In the genomic region with DNA sequence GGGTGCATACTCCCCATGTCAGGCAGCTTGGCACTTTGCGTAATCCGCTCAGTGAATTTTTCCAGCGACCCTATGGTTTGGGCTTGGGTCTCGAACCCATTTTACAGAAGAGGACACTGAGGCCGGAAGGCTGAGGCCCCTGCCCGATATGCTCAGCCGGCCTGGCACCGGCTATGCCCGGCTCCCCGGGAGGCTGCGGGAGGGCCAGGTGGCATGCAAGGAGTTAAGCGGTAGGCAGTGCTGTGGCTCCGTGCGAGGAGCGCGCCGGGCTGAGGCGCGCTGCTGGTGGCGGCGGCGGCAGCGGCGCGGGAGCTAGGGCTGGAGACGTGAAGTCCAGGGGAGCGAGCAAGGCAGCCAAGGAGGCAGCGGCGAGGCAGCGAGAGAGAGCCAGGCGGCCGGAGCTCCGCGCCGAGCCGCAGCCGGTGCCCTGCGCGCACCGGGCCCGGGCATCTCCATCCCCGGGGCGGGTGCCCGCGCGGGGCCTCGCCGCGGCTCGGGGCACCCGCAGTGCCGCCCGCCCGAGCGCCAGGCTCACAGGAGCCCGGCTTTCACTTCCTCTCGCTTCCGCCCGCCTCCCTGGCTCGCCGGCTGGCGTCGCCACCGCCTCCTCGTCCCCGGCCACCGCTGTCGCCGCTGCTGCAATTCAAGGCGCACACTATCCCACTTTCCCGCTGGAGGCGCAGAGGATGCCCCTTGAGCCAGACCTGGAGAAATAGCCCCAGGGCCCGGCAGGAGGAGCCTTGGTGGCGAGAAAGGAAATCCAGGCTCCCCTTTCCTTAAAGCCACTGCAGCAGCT, we compare ENCODE assay signal across 8 cellular contexts. TPM values are rescaled to one million over a fixed set of nuclear protein-coding genes. Genes with fewer than 3 reads are reported as not detected.
DNase-seq lines count a peak whose midpoint lies in the region; ATAC-seq, FAIRE-seq and TF ChIP-seq lines count a peak whose summit lies in the region.

TSS of gene WSCD2 (plus strand) at position 272 of the 796 bp plus-strand sequence. CDS start 66,545 bp downstream, outside the sequence.

- H3K36me3 ChIP-seq in keratinocyte (ENCODE audit: control insufficient read depth in 2 of 2, extremely low read depth in 1 of 2, insufficient read depth in 2 of 2, low read length in 2 of 2) = no peaks in the 10 kb centered on the region
- H3K36me3 ChIP-seq in small intestine (ENCODE audit: control insufficient read depth in 2 of 2, insufficient read depth in 2 of 2, low read length in 2 of 2) = no peaks in the 10 kb centered on the region

- H3K4me3 ChIP-seq in keratinocyte (ENCODE audit: control insufficient read depth in 2 of 3, extremely low read depth in 1 of 3, insufficient read depth in 2 of 3, low read depth in 1 of 3, low read length in 3 of 3) = peak within 1 kb of the TSS in 1 of 3 experiments; percentile 1
- H3K4me3 ChIP-seq in small intestine (ENCODE audit: low read depth in 1 of 2, low read length in 2 of 2) = peak within 1 kb of the TSS in 1 of 2 donors; percentile 32

- H3K9me3 ChIP-seq in keratinocyte (ENCODE audit: control insufficient read depth, low read depth, low read length) (no peaks in the 10 kb centered on the region), small intestine (ENCODE audit: control insufficient read depth, low read depth) (no peaks in the 10 kb centered on the region)

- H3K4me1 ChIP-seq in keratinocyte (ENCODE audit: control insufficient read depth, extremely low read depth, insufficient read depth, low read length) (no peaks in the 10 kb centered on the region), small intestine (ENCODE audit: control insufficient read depth in 2 of 2, insufficient read depth in 1 of 2, low read depth in 1 of 2, low read length in 1 of 2) (no peaks in the 10 kb centered on the region)

- H3K27me3 ChIP-seq in keratinocyte (ENCODE audit: control insufficient read depth, extremely low read depth, insufficient read depth, low read length) (peaks cover 46% of the 10 kb centered on the region), small intestine (ENCODE audit: control insufficient read depth in 2 of 2, insufficient read depth in 2 of 2, low read length in 2 of 2) (peaks cover 0 to 10% of the 10 kb centered on the region in 2 donors)

- dilution Hi-C loops in keratinocyte (cut with MboI; ENCODE audit: extremely low pct_ligation_motif_present, low sequenced_read_pairs) = no loop called here

- H3K4me2 ChIP-seq in keratinocyte (ENCODE audit: control insufficient read depth, extremely low read depth, insufficient read depth, low read depth, low read length) = peak within 1 kb of the TSS; percentile 33

- no peak for ATAC-seq in HG02610 (IDR thresholded peaks at IDR 0.05; ENCODE audit: unreplicated experiment)

- DNase-seq in NCI-H146 (lab: John Stamatoyannopoulos, UW) (peak; percentile 36), NCI-H146 treated with DMSO at 0.1 percent for 48 hours (lab: John Stamatoyannopoulos, UW; ENCODE audit: unreplicated experiment) (no peak), NCI-H524 (lab: John Stamatoyannopoulos, UW) (peak; percentile 85 to 92), caudate nucleus (lab: John Stamatoyannopoulos, UW) (peak in 35 of 61 donors; percentile 13 to 74 (median 35)), keratinocyte (ENCODE audit: low read depth, low spot score) (no peak), small intestine (peak; percentile 1), NCI-H1436 (lab: John Stamatoyannopoulos, UW) (no peak)

- H3K9ac ChIP-seq in keratinocyte (ENCODE audit: control insufficient read depth, extremely low read depth, insufficient read depth, low read length) = no peak within 1 kb of the TSS

- peak in 1 of 3 experiments; percentile 12 for TF ChIP-seq CTCF in keratinocyte (optimal IDR thresholded peaks at IDR 0.05 in 1 of 3, IDR thresholded peaks at IDR 0.05 in 1 of 3, conservative IDR thresholded peaks at IDR 0.05 in 1 of 3; ENCODE audit: extremely low read depth in 1 of 3, insufficient read depth in 2 of 3, low read length in 3 of 3)

- FAIRE-seq in keratinocyte (lab: Jason Lieb, UNC) = no peak
- no peak for FAIRE-seq in small intestine (lab: Jason Lieb, UNC)

- no peaks in the 10 kb centered on the region for H3K9me1 ChIP-seq in keratinocyte (ENCODE audit: control insufficient read depth, extremely low read depth, insufficient read depth, low read length)

- no peaks in the 10 kb centered on the region for H3K79me2 ChIP-seq in keratinocyte (ENCODE audit: control insufficient read depth, insufficient read depth, low read length)

- H4K20me1 ChIP-seq in keratinocyte (ENCODE audit: control insufficient read depth, extremely low read depth, insufficient read depth, low read length) = no peaks in the 10 kb centered on the region

- WGBS in small intestine, 3 donors = 4 to 7% (median 6%) methylated on average over 46 to 74 of the region's 74 CpGs

- H3K27ac ChIP-seq in caudate nucleus (ENCODE audit: low read depth, low read length) (no peak within 1 kb of the TSS), keratinocyte (ENCODE audit: control insufficient read depth, insufficient read depth, low read length) (no peak within 1 kb of the TSS), small intestine (ENCODE audit: low read depth in 1 of 2, low read length in 1 of 2) (no peak within 1 kb of the TSS)

- H2AFZ ChIP-seq in keratinocyte (ENCODE audit: control insufficient read depth, low read length) = no peak within 1 kb of the TSS

RNA-seq across cellular contexts. Expression of gene WSCD2, which starts in this region (rescaled TPM):
- polyA plus RNA-seq in keratinocyte (not detected in 3 replicates), small intestine (1 to 10 TPM in 1 of 3 donors, not detected in 2; 1.2 TPM)
- not detected for polyA plus RNA-seq in keratinocyte (2011; ENCODE audit: low read depth)
- polyA plus RNA-seq in keratinocyte (2011; cell fraction: cytosol; rRNA removed) = not detected in 2 replicates
- polyA plus RNA-seq in keratinocyte (2011; cell fraction: nucleus; rRNA removed) = not detected in 2 replicates
- not detected in 2 replicates for polyA plus RNA-seq in keratinocyte (2012; ENCODE audit: low replicate concordance)
- not detected in 3 replicates for polyA minus RNA-seq in keratinocyte
- polyA minus RNA-seq in keratinocyte (2011; cell fraction: cytosol; rRNA and poly(A)+ RNA removed) = not detected
- polyA minus RNA-seq in keratinocyte (2011; cell fraction: nucleus; rRNA and poly(A)+ RNA removed) = not detected in 2 replicates

Comparison
In these comparisons a context has a peak if more than half of its experiments do, and no peak if none do; other contexts are left out.
1. DNase-seq: peak in NCI-H146 (single experiment), NCI-H524 (2 of 2), caudate nucleus (35 of 61) and small intestine (single experiment); none in NCI-H146 treated with DMSO at 0.1 percent for 48 hours (single experiment), keratinocyte (single experiment) and NCI-H1436 (single experiment).